In the genomic region with DNA sequence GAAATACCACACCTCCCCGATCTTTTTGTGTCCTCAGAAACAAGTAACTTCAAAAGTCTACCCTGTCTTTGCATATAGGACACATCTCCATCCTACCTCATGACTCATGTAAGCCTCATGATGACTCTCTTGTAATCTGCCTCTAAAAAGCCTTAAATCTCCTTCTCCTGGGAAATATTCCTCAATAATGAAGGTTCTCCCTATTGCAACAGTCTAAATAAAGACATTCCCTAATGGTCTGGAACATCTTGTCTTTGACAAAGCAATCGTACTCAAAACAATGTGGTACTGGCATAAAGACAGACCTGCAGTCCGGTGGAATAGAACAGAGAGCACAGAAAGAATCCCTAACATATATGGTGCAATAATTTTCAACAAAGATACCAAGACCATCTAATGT, we compare ENCODE assay signal across 18 cellular contexts.
DNase-seq lines count a peak whose midpoint lies in the region; ATAC-seq lines count a peak whose summit lies in the region.
"Had no signal": no experiment of that assay in that cellular context is flagged by ENCODE, and none has a peak within 500 bp of the region (broad histone marks: within the 10 kb centered on the region; RNA-seq: fewer than 3 reads in every experiment).

No MANE protein-coding gene starts in this region.

- ATAC-seq in sciatic nerve (peak; percentile 51), GM18517 (IDR thresholded peaks at IDR 0.05; ENCODE audit: unreplicated experiment) (no peak)
- no peak for ATAC-seq in stimulated activated naive B cell treated with anti-CD40 and anti-IgM and Interleukin-4, amounts not matched to agents 10 μg/mL and 1 μg/mL and 100 μg/mL, for 72 hours (replicated peaks)
- ATAC-seq: natural killer cell, T-helper 17 cell had no signal

- H3K4me3 Mint-ChIP-seq in stimulated activated naive B cell treated with anti-CD40 and anti-IgM and Interleukin-4, amounts not matched to agents 10 μg/mL and 1 μg/mL and 100 μg/mL, for 72 hours = no peak overlapping the region
- H3K4me3 Mint-ChIP-seq: activated B cell treated with CpG ODN at 0.5 μM for 24 hours; endodermal cell; natural killer cell; stimulated activated naive CD8-positive, alpha-beta T cell treated with anti-CD3 and anti-CD28 coated beads, Interleukin-15, Interleukin-2, amounts not matched to agents 100 ng/mL and 50 ng/mL, for 24 hours; T-helper 17 cell; type B pancreatic cell had no signal

- DNase-seq in GM04504 (ENCODE audit: low read depth) = peak; percentile 25
- peak; percentile 24 for DNase-seq in RPMI7951 (ENCODE audit: low read depth)
- DNase-seq in fibroblast of gingiva (ENCODE audit: low read depth) = peak; percentile 72
- no peak for DNase-seq in sciatic nerve (ENCODE audit: low spot score)
- no peak for DNase-seq in stimulated activated naive B cell treated with anti-CD40 and anti-IgM and Interleukin-4, amounts not matched to agents 10 μg/mL and 1 μg/mL and 100 μg/mL, for 72 hours
- no peak for DNase-seq in NCI-H748 (lab: John Stamatoyannopoulos, UW; ENCODE audit: unreplicated experiment)
- DNase-seq: activated B cell treated with CpG ODN at 0.5 μM for 24 hours; endodermal cell; natural killer cell; NCI-H1930; NCI-H446; SIG-M5; stimulated activated CD4-positive, alpha-beta T cell treated with anti-CD3 and anti-CD28 coated beads, Interleukin-15, amount 100 ng/mL, for 24 hours; T-helper 17 cell had no signal

- no peaks in the 10 kb centered on the region for H3K4me1 Mint-ChIP-seq in stimulated activated naive B cell treated with anti-CD40 and anti-IgM and Interleukin-4, amounts not matched to agents 10 μg/mL and 1 μg/mL and 100 μg/mL, for 72 hours
- H3K4me1 Mint-ChIP-seq: activated B cell treated with CpG ODN at 0.5 μM for 24 hours, endodermal cell, natural killer cell had no signal

- no peaks in the 10 kb centered on the region for H3K36me3 Mint-ChIP-seq in stimulated activated naive B cell treated with anti-CD40 and anti-IgM and Interleukin-4, amounts not matched to agents 10 μg/mL and 1 μg/mL and 100 μg/mL, for 72 hours
- H3K36me3 Mint-ChIP-seq: natural killer cell, type B pancreatic cell had no signal

- H3K27me3 Mint-ChIP-seq in stimulated activated naive B cell treated with anti-CD40 and anti-IgM and Interleukin-4, amounts not matched to agents 10 μg/mL and 1 μg/mL and 100 μg/mL, for 72 hours = no peaks in the 10 kb centered on the region
- H3K27me3 Mint-ChIP-seq: activated B cell treated with CpG ODN at 0.5 μM for 24 hours; stimulated activated naive CD8-positive, alpha-beta T cell treated with anti-CD3 and anti-CD28 coated beads, Interleukin-15, Interleukin-2, amounts not matched to agents 100 ng/mL and 50 ng/mL, for 24 hours; T-helper 17 cell; type B pancreatic cell had no signal

- peaks cover 0 to 1% of the 10 kb centered on the region in 2 donors for H3K9me3 Mint-ChIP-seq in stimulated activated naive B cell treated with anti-CD40 and anti-IgM and Interleukin-4, amounts not matched to agents 10 μg/mL and 1 μg/mL and 100 μg/mL, for 72 hours
- H3K9me3 Mint-ChIP-seq: activated B cell treated with CpG ODN at 0.5 μM for 24 hours, type B pancreatic cell had no signal

- intact Hi-C loops in sciatic nerve (cut with DNase I) = no loop called here

- no peak overlapping the region for H3K27ac Mint-ChIP-seq in stimulated activated naive B cell treated with anti-CD40 and anti-IgM and Interleukin-4, amounts not matched to agents 10 μg/mL and 1 μg/mL and 100 μg/mL, for 72 hours
- H3K27ac Mint-ChIP-seq: activated B cell treated with CpG ODN at 0.5 μM for 24 hours; activated T-helper 2 cell treated with anti-CD3 and anti-CD28 coated beads, Interferon-gamma antibody, Interleukin-2, Interleukin-4, amounts not matched to agents 10 μg/mL and 5 μg/mL and 100 μg/mL, durations not matched to agents 14 hours and 24 hours and 36 hours; endodermal cell; natural killer cell; stimulated activated naive CD8-positive, alpha-beta T cell treated with anti-CD3 and anti-CD28 coated beads, Interleukin-15, Interleukin-2, amounts not matched to agents 100 ng/mL and 50 ng/mL, for 24 hours; T-helper 17 cell; type B pancreatic cell had no signal

Comparison
In these comparisons a context has a peak if more than half of its experiments do, and no peak if none do; other contexts are left out.
1. DNase-seq: peak in GM04504 (single experiment), RPMI7951 (single experiment) and fibroblast of gingiva (single experiment); none in sciatic nerve (single experiment), stimulated activated naive B cell treated with anti-CD40 and anti-IgM and Interleukin-4, amounts not matched to agents 10 μg/mL and 1 μg/mL and 100 μg/mL, for 72 hours (single experiment) and NCI-H748 (single experiment).